11 cellular contexts compared by ENCODE assay signal in the genomic region with DNA sequence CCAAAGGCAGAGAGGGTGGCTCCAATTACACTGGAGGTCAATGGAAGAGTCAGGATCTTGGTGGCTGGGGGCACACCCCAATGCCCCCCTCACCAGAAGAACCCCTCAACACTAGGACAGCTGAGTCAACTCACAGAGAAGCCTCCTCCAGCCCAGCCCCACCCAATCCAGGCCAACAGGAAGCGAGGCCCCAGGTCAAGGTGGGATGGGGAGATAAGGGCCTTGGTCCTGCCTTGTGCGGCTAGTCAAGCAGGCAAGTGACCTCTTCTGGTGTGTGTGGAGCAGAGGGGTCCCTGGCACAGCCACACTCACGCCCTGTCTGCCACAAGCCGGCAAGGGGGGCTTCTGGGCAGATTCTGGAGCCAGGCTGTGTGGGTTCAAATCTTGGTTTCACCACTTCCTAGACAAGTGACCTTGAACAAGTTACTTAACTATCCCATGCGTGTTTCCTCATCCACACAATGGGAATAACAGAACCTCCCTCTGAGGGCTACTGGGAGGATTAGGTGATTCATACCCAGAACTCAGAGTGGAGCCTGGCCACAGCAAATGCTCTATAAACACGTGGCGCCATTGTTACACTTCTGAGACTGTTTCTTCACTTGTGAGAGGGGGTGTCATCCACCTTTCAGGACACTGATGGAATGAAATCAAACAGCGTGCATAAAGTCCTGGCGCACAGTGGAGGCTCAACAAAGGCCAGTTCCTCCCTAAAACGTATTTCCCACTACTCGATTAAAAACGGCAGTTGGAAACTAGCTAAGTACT. TPM values are rescaled to one million over a fixed set of nuclear protein-coding genes. Genes with fewer than 3 reads are reported as not detected.
DNase-seq lines count a peak whose midpoint lies in the region; ATAC-seq and FAIRE-seq lines count a peak whose summit lies in the region.
"Had no signal": no experiment of that assay in that cellular context is flagged by ENCODE, and none has a peak within 500 bp of the region (broad histone marks: within the 10 kb centered on the region; RNA-seq: fewer than 3 reads in every experiment).

No MANE protein-coding gene starts in this region.

- H3K36me3 Mint-ChIP-seq in CD8-positive, alpha-beta memory T cell, result peaks cover 0 to 24% (median 2%) of the 10 kb centered on the region in 3 donors

- no peak overlapping the region for H3K4me3 ChIP-seq in CD8-positive, alpha-beta memory T cell (ENCODE audit: low read length)
- H3K4me3 ChIP-seq in small intestine (ENCODE audit: low read depth in 1 of 2, low read length in 2 of 2), result no peak overlapping the region

- H3K9me3 ChIP-seq in CD8-positive, alpha-beta memory T cell (ENCODE audit: low read length), result no peaks in the 10 kb centered on the region
- no peaks in the 10 kb centered on the region for H3K9me3 ChIP-seq in small intestine (ENCODE audit: control insufficient read depth, low read depth)

- ATAC-seq in GM18519 (IDR thresholded peaks at IDR 0.05; ENCODE audit: low FRiP score, unreplicated experiment), result no peak
- ATAC-seq: left colon had no signal

- H3K27ac Mint-ChIP-seq in CD8-positive, alpha-beta memory T cell, result peak overlapping the region in 2 of 8 donors; percentile 50 to 86
- H3K27ac Mint-ChIP-seq: progenitor cell of endocrine pancreas had no signal

- peaks cover 4% of the 10 kb centered on the region for H3K36me3 ChIP-seq in CD8-positive, alpha-beta memory T cell (ENCODE audit: insufficient read depth, low read length)
- peaks cover 0 to 2% of the 10 kb centered on the region in 2 donors for H3K36me3 ChIP-seq in small intestine (ENCODE audit: control insufficient read depth in 2 of 2, insufficient read depth in 2 of 2, low read length in 2 of 2)

- peak overlapping the region in 3 of 7 donors; percentile 33 to 77 (median 58) for H3K4me3 Mint-ChIP-seq in CD8-positive, alpha-beta memory T cell

- no peaks in the 10 kb centered on the region for H3K27me3 ChIP-seq in CD8-positive, alpha-beta memory T cell (ENCODE audit: insufficient read depth, low read length, poor library complexity, severe bottlenecking)
- H3K27me3 ChIP-seq in small intestine (ENCODE audit: control insufficient read depth in 2 of 2, insufficient read depth in 2 of 2, low read length in 2 of 2), result no peaks in the 10 kb centered on the region

- no peak for FAIRE-seq in small intestine (lab: Jason Lieb, UNC)

- POLR2A ChIA-PET in CD8-positive, alpha-beta memory T cell (lab: Charles Lee), result no interaction called here

- CTCF ChIA-PET in CD8-positive, alpha-beta memory T cell (lab: Charles Lee), result no interaction called here

- peak overlapping the region; percentile 57 for H3K27ac ChIP-seq in CD8-positive, alpha-beta memory T cell (ENCODE audit: low read depth, low read length)
- H3K27ac ChIP-seq in small intestine (ENCODE audit: low read depth in 1 of 2, low read length in 1 of 2), result no peak overlapping the region

- peaks cover 17% of the 10 kb centered on the region for H3K4me1 ChIP-seq in CD8-positive, alpha-beta memory T cell (ENCODE audit: insufficient read depth, low read length)
- peaks cover 0 to 4% of the 10 kb centered on the region in 2 donors for H3K4me1 ChIP-seq in small intestine (ENCODE audit: control insufficient read depth in 2 of 2, insufficient read depth in 1 of 2, low read depth in 1 of 2, low read length in 1 of 2)

- no peaks in the 10 kb centered on the region for H3K9me3 Mint-ChIP-seq in CD8-positive, alpha-beta memory T cell

- peaks cover 8 to 33% (median 18%) of the 10 kb centered on the region in 3 donors for H3K4me1 Mint-ChIP-seq in CD8-positive, alpha-beta memory T cell

- DNase-seq in CD8-positive, alpha-beta memory T cell, result no peak
- DNase-seq in LHCN-M2 (ENCODE audit: low read depth), result peak; percentile 41
- peak; percentile 97 for DNase-seq in amniotic epithelial cell (ENCODE audit: low read depth)
- peak; percentile 94 for DNase-seq in iris pigment epithelial cell (ENCODE audit: low read depth)
- no peak for DNase-seq in NCI-H1105 treated with DMSO at 0.1 percent for 48 hours (lab: John Stamatoyannopoulos, UW)
- no peak for DNase-seq in activated effector memory CD4-positive, alpha-beta T cell treated with Interleukin-2 at 50 U/mL for 16 hours
- no peak for DNase-seq in small intestine
- DNase-seq: DMS79 treated with DMSO at 0.1 percent for 48 hours, left colon had no signal

- no peaks in the 10 kb centered on the region for H3K27me3 Mint-ChIP-seq in CD8-positive, alpha-beta memory T cell
- H3K27me3 Mint-ChIP-seq: progenitor cell of endocrine pancreas had no signal

- whole genome bisulfite sequencing in small intestine, 3 donors, result 81 to 87% (median 84%) methylated on average over 12 of the region's 12 CpGs

RNA-seq across cellular contexts. Expression of a gene that starts 3.3 kb away (rescaled TPM):
- 100 to 1,000 TPM; 104 to 112 TPM for total RNA-seq in CD8-positive, alpha-beta memory T cell
- polyA plus RNA-seq in CD8-positive, alpha-beta memory T cell, result 30.1 TPM
- 52.8 and 58.9 TPM in 2 replicates for total RNA-seq in LHCN-M2 (2014; rRNA removed)
- polyA plus RNA-seq in LHCN-M2 (2012), result 23.6 TPM
- polyA plus RNA-seq in small intestine, result 10 to 100 TPM; 19.7 to 60.6 (median 22.2) TPM

RNA-seq across cellular contexts. Expression of a gene that starts 32.3 kb away (rescaled TPM):
- 100 to 1,000 TPM; 101 to 105 TPM for total RNA-seq in CD8-positive, alpha-beta memory T cell
- polyA plus RNA-seq in CD8-positive, alpha-beta memory T cell, result 328 TPM
- 604 and 688 TPM in 2 replicates for total RNA-seq in LHCN-M2 (2014; rRNA removed)
- polyA plus RNA-seq in LHCN-M2 (2012), result 463 TPM
- 100 to 1,000 TPM; 222 to 375 (median 263) TPM for polyA plus RNA-seq in small intestine

RNA-seq across cellular contexts. Expression of a gene that starts 40.5 kb away (rescaled TPM):
- 10 to 100 TPM; 28.4 to 29.3 TPM for total RNA-seq in CD8-positive, alpha-beta memory T cell
- polyA plus RNA-seq in CD8-positive, alpha-beta memory T cell, result 9.7 TPM
- 21.1 and 21.7 TPM in 2 replicates for total RNA-seq in LHCN-M2 (2014; rRNA removed)
- 14.8 TPM for polyA plus RNA-seq in LHCN-M2 (2012)
- polyA plus RNA-seq in small intestine, result 10 to 100 TPM in 2 of 3 donors, 1 to 10 TPM in 1; 9.8 to 25.7 (median 11.6) TPM

Comparison
In these comparisons a context has a peak if more than half of its experiments do, and no peak if none do; other contexts are left out.
1. DNase-seq: peak in LHCN-M2 (single experiment), amniotic epithelial cell (single experiment) and iris pigment epithelial cell (single experiment); none in CD8-positive, alpha-beta memory T cell (0 of 5), NCI-H1105 treated with DMSO at 0.1 percent for 48 hours (single experiment), activated effector memory CD4-positive, alpha-beta T cell treated with Interleukin-2 at 50 U/mL for 16 hours (single experiment) and small intestine (single experiment).